Comparison of ENCODE assay signal across 16 cellular contexts in the genomic region with DNA sequence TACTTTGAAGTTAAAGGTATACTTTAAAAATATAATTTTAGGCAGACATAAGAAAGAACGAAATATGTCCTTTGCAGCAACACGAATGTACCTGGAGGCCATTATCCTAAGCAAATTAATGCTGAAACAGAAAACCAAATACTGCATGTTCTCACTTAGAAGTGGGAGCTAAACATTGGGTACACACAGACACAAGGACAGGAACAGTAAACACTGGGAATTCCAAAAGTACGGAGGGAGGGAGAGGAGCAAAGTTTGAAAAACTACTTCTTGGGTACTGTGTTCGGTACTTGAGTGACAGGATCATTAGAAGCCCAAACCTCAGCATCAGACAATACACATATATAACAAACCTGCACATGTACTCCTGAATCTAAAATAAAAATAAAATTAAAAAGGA. TPM values are rescaled to one million over a fixed set of nuclear protein-coding genes. Genes with fewer than 3 reads are reported as not detected.
DNase-seq lines count a peak whose midpoint lies in the region; ATAC-seq, FAIRE-seq and TF ChIP-seq lines count a peak whose summit lies in the region.
"Had no signal": no experiment of that assay in that cellular context is flagged by ENCODE, and none has a peak within 500 bp of the region (broad histone marks: within the 10 kb centered on the region; RNA-seq: fewer than 3 reads in every experiment).

No MANE protein-coding gene starts in this region.

- H3K4me2 ChIP-seq in K562 (ENCODE audit: insufficient read depth, low read length): no peak overlapping the region
- no peak overlapping the region for H3K4me2 ChIP-seq in HepG2 (ENCODE audit: low read depth, low read length)
- H3K4me2 ChIP-seq: BLaER1 treated with 17β-estradiol and CSF1 and Interleukin-3, amounts not matched to agents 10 nM and 100 nM had no signal

- BruUV-seq in K562 (replicated peaks; lab: Mats Ljungman, UMichigan) (no TSS peak), HepG2 (replicated peaks; lab: Mats Ljungman, UMichigan) (no TSS peak)

- 76 to 88% methylated on average over 4 of the region's 4 CpGs for WGBS in heart right ventricle, 2 donors
- WGBS in K562 (ENCODE audit: insufficient coverage, low coverage, missing lambda C conversion rate): 92% methylated on average over 4 of the region's 4 CpGs
- WGBS in HepG2 (ENCODE audit: low lambda C conversion rate): 45% methylated on average over 4 of the region's 4 CpGs
- 38 to 41% methylated on average over 4 of the region's 4 CpGs for WGBS in pancreas, 2 donors

- TF ChIP-seq EP300 in K562 (IDR thresholded peaks at IDR 0.05; ENCODE audit: low read length): no peak
- no peak for TF ChIP-seq EP300 in HepG2 (IDR thresholded peaks at IDR 0.05; ENCODE audit: low read depth in 2 of 2, low read length in 2 of 2)
- TF ChIP-seq EP300 in HepG2 (CRISPR knock-in tag; IDR thresholded peaks at IDR 0.05; ENCODE audit: borderline replicate concordance): no peak

- FAIRE-seq in K562 (lab: Jason Lieb, UNC): no peak
- no peak for FAIRE-seq in HepG2 (lab: Jason Lieb, UNC)
- FAIRE-seq in pancreas (lab: Jason Lieb, UNC): no peak
- FAIRE-seq: GM18507 had no signal

- H3K4me1 ChIP-seq in heart right ventricle: peaks cover 0 to 60% (median 28%) of the 10 kb centered on the region in 9 donors
- H3K4me1 ChIP-seq in K562 (replicated peaks in 1 of 2; ENCODE audit: control insufficient read depth in 2 of 2, insufficient read depth in 2 of 2, low read length in 2 of 2): peaks cover 6 to 27% of the 10 kb centered on the region in 2 experiments; a peak in 3 of 5 replicates
- H3K4me1 ChIP-seq in HepG2 (ENCODE audit: insufficient read depth, low read length): peaks cover 27% of the 10 kb centered on the region
- peaks cover 0 to 11% (median 6%) of the 10 kb centered on the region in 3 donors for H3K4me1 ChIP-seq in pancreas
- no peaks in the 10 kb centered on the region for H3K4me1 ChIP-seq in breast epithelium
- H3K4me1 ChIP-seq: BLaER1 treated with 17β-estradiol and CSF1 and Interleukin-3, amounts not matched to agents 10 nM and 100 nM had no signal

- H3K36me3 ChIP-seq in heart right ventricle (peaks cover 0 to 45% (median 18%) of the 10 kb centered on the region in 9 donors), K562 (ENCODE audit: control insufficient read depth, insufficient read depth, low read length) (peaks cover 21% of the 10 kb centered on the region), HepG2 (replicated peaks in 1 of 2; ENCODE audit: control insufficient read depth in 1 of 2, insufficient read depth in 2 of 2, low read length in 2 of 2) (peaks cover 13 to 47% of the 10 kb centered on the region in 2 experiments), pancreas (peaks cover 0 to 10% (median 0%) of the 10 kb centered on the region in 3 donors), breast epithelium (no peaks in the 10 kb centered on the region)

- H3K27me3 ChIP-seq in heart right ventricle (no peaks in the 10 kb centered on the region), K562 (ENCODE audit: control insufficient read depth in 2 of 2, insufficient read depth in 2 of 2, low read length in 2 of 2) (no peaks in the 10 kb centered on the region), HepG2 (ENCODE audit: control insufficient read depth in 1 of 2, insufficient read depth in 2 of 2, low read length in 2 of 2) (no peaks in the 10 kb centered on the region), pancreas (no peaks in the 10 kb centered on the region), breast epithelium (no peaks in the 10 kb centered on the region)
- H3K27me3 ChIP-seq: BLaER1 treated with 17β-estradiol and CSF1 and Interleukin-3, amounts not matched to agents 10 nM and 100 nM had no signal

- H3K4me3 ChIP-seq in heart right ventricle (no peak overlapping the region), K562 (no peak overlapping the region), HepG2 (replicated peaks in 1 of 3; ENCODE audit: insufficient read depth in 1 of 3, low read depth in 2 of 3, low read length in 3 of 3) (no peak overlapping the region), pancreas (no peak overlapping the region), breast epithelium (no peak overlapping the region)
- H3K4me3 ChIP-seq: BLaER1 treated with 17β-estradiol and CSF1 and Interleukin-3, amounts not matched to agents 10 nM and 100 nM; GM23248 had no signal

- peaks cover 11% of the 10 kb centered on the region; the same call in 2 of the 3 replicates for H3K79me2 ChIP-seq in K562 (ENCODE audit: control insufficient read depth, insufficient read depth, low read length)
- H3K79me2 ChIP-seq in HepG2 (ENCODE audit: insufficient read depth, low read length): peaks cover 25% of the 10 kb centered on the region

- H3K9me3 ChIP-seq in heart right ventricle (no peaks in the 10 kb centered on the region), K562 (replicated peaks; ENCODE audit: control insufficient read depth, insufficient read depth, low read depth, low read length) (no peaks in the 10 kb centered on the region), HepG2 (ENCODE audit: low read length) (no peaks in the 10 kb centered on the region), pancreas (no peaks in the 10 kb centered on the region), breast epithelium (no peaks in the 10 kb centered on the region)
- H3K9me3 ChIP-seq: BLaER1 treated with 17β-estradiol and CSF1 and Interleukin-3, amounts not matched to agents 10 nM and 100 nM had no signal

- in situ Hi-C loops in K562 (cut with MboI): no loop called here
- in situ Hi-C loops in HepG2 (cut with HindIII; ENCODE audit: extremely low pct_ligation_motif_present, low pct_unique_long_range_greater_than_20kb): no loop called here

- H4K20me1 ChIP-seq in K562 (replicated peaks; ENCODE audit: control insufficient read depth, insufficient read depth, low read length) (no peaks in the 10 kb centered on the region), HepG2 (ENCODE audit: insufficient read depth, low read length) (peaks cover 24% of the 10 kb centered on the region)
- H4K20me1 ChIP-seq: BLaER1 treated with 17β-estradiol and CSF1 and Interleukin-3, amounts not matched to agents 10 nM and 100 nM had no signal

- no peaks in the 10 kb centered on the region for H3K9me1 ChIP-seq in K562 (ENCODE audit: control insufficient read depth, insufficient read depth, low read length)

- TF ChIP-seq POLR2A in K562 (conservative IDR thresholded peaks at IDR 0.05) (no peak), HepG2 (IDR thresholded peaks at IDR 0.05; ENCODE audit: insufficient read depth in 1 of 2, low read depth in 2 of 2, low read length in 2 of 2) (no peak), breast epithelium (IDR thresholded peaks at IDR 0.05) (no peak)

- H3K27ac ChIP-seq in heart right ventricle (peak overlapping the region; percentile 23 to 93 (median 83)), K562 (ENCODE audit: extremely low read depth, low read depth, low read length) (peak overlapping the region; percentile 48; the same call in 1 of the 3 replicates), HepG2 (ENCODE audit: extremely low read length, insufficient read depth, low read length) (peak overlapping the region; percentile 22), pancreas (no peak overlapping the region), breast epithelium (no peak overlapping the region)
- H3K27ac ChIP-seq: BLaER1 treated with 17β-estradiol and CSF1 and Interleukin-3, amounts not matched to agents 10 nM and 100 nM; GM23248 had no signal

- no peak overlapping the region for H2AFZ ChIP-seq in K562 (ENCODE audit: low read depth, low read length)
- H2AFZ ChIP-seq in HepG2 (ENCODE audit: low read length): no peak overlapping the region
- H2AFZ ChIP-seq: GM23248 had no signal

- ATAC-seq in heart right ventricle: no peak
- ATAC-seq in left ventricle myocardium superior: no peak
- no peak for ATAC-seq in K562
- peak; percentile 74 for ATAC-seq in HepG2
- peak in 3 of 4 donors; percentile 44 to 56 (median 48) for ATAC-seq in pancreas

- DNase-seq in heart right ventricle (no peak), left ventricle myocardium superior (no peak), K562 (ENCODE audit: extremely low read depth in 1 of 4, low spot score in 3 of 4) (no peak), HepG2 (ENCODE audit: low spot score) (peak; percentile 29), pancreas (no peak), breast epithelium (ENCODE audit: low spot score in 2 of 2) (no peak), KG1 (lab: John Stamatoyannopoulos, UW) (no peak), middle frontal gyrus (ENCODE audit: extremely low spot score, low spot score) (no peak)
- DNase-seq: ACHN; Calu3; CD4-positive, CD25-positive, alpha-beta regulatory T cell; DMS 273 treated with DMSO at 0.1 percent for 48 hours; GM23248; H7 had no signal

- no peak overlapping the region for H3K9ac ChIP-seq in K562 (ENCODE audit: insufficient read depth in 1 of 2, low read depth in 2 of 2, low read length in 2 of 2)
- H3K9ac ChIP-seq in HepG2 (ENCODE audit: insufficient read depth, low read depth, low read length): no peak overlapping the region
- H3K9ac ChIP-seq: BLaER1 treated with 17β-estradiol and CSF1 and Interleukin-3, amounts not matched to agents 10 nM and 100 nM; GM23248 had no signal

- POLR2A ChIA-PET in K562 (lab: Yijun Ruan, JAX): interaction anchor here (0.6 to 1.8 kb wide), 6 partner anchors 9 to 69 kb away, joined by 3 to 5 read pairs (median 3); no protein-coding TSS in a partner anchor
- POLR2A ChIA-PET in HepG2 (lab: Yijun Ruan, JAX): no interaction called here

- no peak for TF ChIP-seq CTCF in heart right ventricle (IDR thresholded peaks at IDR 0.05)
- TF ChIP-seq CTCF in K562 (IDR thresholded peaks at IDR 0.05 in 2 of 3, conservative IDR thresholded peaks at IDR 0.05 in 1 of 3; ENCODE audit: insufficient read depth in 2 of 3, low read depth in 1 of 3, low read length in 3 of 3): no peak
- no peak for TF ChIP-seq CTCF in HepG2 (CRISPR knock-in tag; IDR thresholded peaks at IDR 0.05)
- TF ChIP-seq CTCF in pancreas (IDR thresholded peaks at IDR 0.05): no peak
- no peak for TF ChIP-seq CTCF in breast epithelium (IDR thresholded peaks at IDR 0.05)

- CTCF ChIA-PET in K562 (lab: Yijun Ruan, JAX; ENCODE audit: low intra/inter-chr PET ratio) (interaction anchor here (0.5 kb wide), 1 partner anchor 165 kb away, joined by 4 read pairs; no protein-coding TSS in a partner anchor), HepG2 (lab: Yijun Ruan, JAX; ENCODE audit: low intra/inter-chr PET ratio, low total read pairs) (no interaction called here)

- intact Hi-C loops in heart right ventricle (cut with DNase I): loop anchor here in 1 of 10 donors (10.0 kb wide), 1 partner anchor 110 kb away; the partner anchor contains the start of gene ENTREP1
- intact Hi-C loops in left ventricle myocardium superior (cut with micrococcal nuclease): no loop called here
- intact Hi-C loops in K562 (cut with micrococcal nuclease): no loop called here
- intact Hi-C loops in HepG2 (cut with micrococcal nuclease; ENCODE audit: unreplicated experiment): no loop called here
- intact Hi-C loops in pancreas (cut with DNase I): no loop called here
- intact Hi-C loops in breast epithelium (cut with DNase I; ENCODE audit: low total_unique reads): no loop called here

- no peak for TF ChIP-seq RAD21 in K562 (CRISPR knock-in tag; conservative IDR thresholded peaks at IDR 0.05 in 1 of 2, IDR thresholded peaks at IDR 0.05 in 1 of 2)
- TF ChIP-seq RAD21 in HepG2 (CRISPR knock-in tag; IDR thresholded peaks at IDR 0.05): no peak

RNA-seq across cellular contexts. Expression of gene TJP2, which starts 40.9 kb away (rescaled TPM):
- total RNA-seq in heart right ventricle (100 to 1,000 TPM in 3 of 10 donors, 10 to 100 TPM in 7; 67.8 to 117 (median 87.4) TPM), left ventricle myocardium superior (123 TPM), K562 (2014; rRNA removed) (14.9 and 18.5 TPM in 2 replicates), K562 (2014; rRNA removed; fragmentation: Illumina TruSeq; extraction: Trizol) (16.8 and 17.4 TPM in 2 replicates), K562 (2015; rRNA removed; fragmentation: Illumina TruSeq; extraction: Trizol) (13.3 and 14.0 TPM in 2 replicates), K562 (2021) (17.7 and 19.4 TPM in 2 replicates), HepG2 (2016; rRNA removed; fragmentation: Illumina TruSeq; extraction: Trizol) (110 and 135 TPM in 2 replicates), pancreas (10 to 100 TPM; 29.1 to 70.3 (median 33.4) TPM), breast epithelium (100 to 1,000 TPM in 2 of 3 donors, 10 to 100 TPM in 1; 85.2 to 125 (median 108) TPM)
- polyA plus RNA-seq in heart right ventricle (10 to 100 TPM; 24.2 to 36.1 TPM), K562 (2011; rRNA removed) (24.1 TPM in 2 replicates), K562 (2014; fragmentation: Illumina TruSeq; extraction: Trizol) (13.1 and 17.2 TPM in 2 replicates), K562 (2014; fragmentation: Nextera tagmentation; extraction: Ambion mirVana) (1 to 10 TPM; 4.0 to 4.5 TPM), K562 (2014; rRNA removed) (12.8 and 13.4 TPM in 2 replicates), HepG2 (2011; rRNA removed) (109 and 112 TPM in 2 replicates), pancreas (10 to 100 TPM; 24.1 to 29.8 TPM)
- 65.2 and 119 TPM in 2 replicates for total RNA-seq in K562 (2011; cell fraction: chromatin; rRNA removed; ENCODE audit: low replicate concordance)
- 35.0 and 35.9 TPM in 2 replicates for total RNA-seq in K562 (2011; cell fraction: nucleolus; rRNA removed)
- total RNA-seq in K562 (2011; cell fraction: nucleoplasm; rRNA removed): 57.6 and 73.1 TPM in 2 replicates
- 8.9 and 13.3 TPM in 2 replicates for polyA plus RNA-seq in K562 (2011; cell fraction: cytosol; rRNA removed)
- 34.6 and 49.8 TPM in 2 replicates for polyA plus RNA-seq in K562 (2011; cell fraction: nucleus; rRNA removed)
- polyA plus RNA-seq in K562 (2012): 15.6 and 17.7 TPM in 2 replicates
- polyA minus RNA-seq in K562 (2011; rRNA and poly(A)+ RNA removed): 20.1 and 27.5 TPM in 2 replicates
- polyA minus RNA-seq in K562 (2011; cell fraction: cytosol; rRNA and poly(A)+ RNA removed): 14.5 and 14.7 TPM in 2 replicates
- 13.7 and 25.8 TPM in 2 replicates for polyA minus RNA-seq in K562 (2011; cell fraction: nucleus; rRNA and poly(A)+ RNA removed)
- total RNA-seq in HepG2 (2016; cell fraction: cytosol; rRNA removed; fragmentation: Illumina TruSeq; extraction: Trizol; ENCODE audit: low read depth): 19.7 and 22.7 TPM in 2 replicates
- total RNA-seq in HepG2 (2016; cell fraction: insoluble cytoplasmic fraction; rRNA removed; fragmentation: Illumina TruSeq; extraction: Trizol): 109 and 122 TPM in 2 replicates
- total RNA-seq in HepG2 (2016; cell fraction: membrane; rRNA removed; fragmentation: Illumina TruSeq; extraction: Trizol): 29.6 and 31.5 TPM in 2 replicates
- total RNA-seq in HepG2 (2016; cell fraction: nucleus; rRNA removed; fragmentation: Illumina TruSeq; extraction: Trizol): 104 and 120 TPM in 2 replicates
- polyA plus RNA-seq in HepG2 (2011; cell fraction: cytosol; rRNA removed): 71.5 and 85.0 TPM in 2 replicates
- 238 and 261 TPM in 2 replicates for polyA plus RNA-seq in HepG2 (2011; cell fraction: nucleus; rRNA removed)
- 110 and 201 TPM in 2 replicates for polyA plus RNA-seq in HepG2 (2012)
- polyA plus RNA-seq in HepG2 (2016; cell fraction: cytosol; fragmentation: Illumina TruSeq; extraction: Trizol; ENCODE audit: low read depth): 3.9 and 4.9 TPM in 2 replicates
- 110 and 122 TPM in 2 replicates for polyA plus RNA-seq in HepG2 (2016; cell fraction: insoluble cytoplasmic fraction; fragmentation: Illumina TruSeq; extraction: Trizol; ENCODE audit: low read depth)
- polyA plus RNA-seq in HepG2 (2016; cell fraction: membrane; fragmentation: Illumina TruSeq; extraction: Trizol; ENCODE audit: low read depth): 11.6 and 12.9 TPM in 2 replicates
- 155 and 164 TPM in 2 replicates for polyA plus RNA-seq in HepG2 (2016; cell fraction: nucleus; fragmentation: Illumina TruSeq; extraction: Trizol; ENCODE audit: insufficient read depth, low read depth)
- polyA minus RNA-seq in HepG2 (2011; rRNA and poly(A)+ RNA removed; ENCODE audit: low replicate concordance): 13.0 and 80.7 TPM in 2 replicates
- polyA minus RNA-seq in HepG2 (2011; cell fraction: cytosol; rRNA and poly(A)+ RNA removed): 99.2 and 104 TPM in 2 replicates
- polyA minus RNA-seq in HepG2 (2011; cell fraction: nucleus; rRNA and poly(A)+ RNA removed): 157 and 183 TPM in 2 replicates

Comparison
In these comparisons a context has a peak if more than half of its experiments do, and no peak if none do; other contexts are left out.
1. ATAC-seq: peak in HepG2 (single experiment) and pancreas (3 of 4); none in heart right ventricle (0 of 8), left ventricle myocardium superior (single experiment) and K562 (single experiment).
2. H3K27ac ChIP-seq: peak in heart right ventricle (10 of 10), K562 (single experiment) and HepG2 (single experiment); none in pancreas (0 of 4) and breast epithelium (0 of 2).